Comparison of ENCODE assay signal across 18 cellular contexts in the genomic region with DNA sequence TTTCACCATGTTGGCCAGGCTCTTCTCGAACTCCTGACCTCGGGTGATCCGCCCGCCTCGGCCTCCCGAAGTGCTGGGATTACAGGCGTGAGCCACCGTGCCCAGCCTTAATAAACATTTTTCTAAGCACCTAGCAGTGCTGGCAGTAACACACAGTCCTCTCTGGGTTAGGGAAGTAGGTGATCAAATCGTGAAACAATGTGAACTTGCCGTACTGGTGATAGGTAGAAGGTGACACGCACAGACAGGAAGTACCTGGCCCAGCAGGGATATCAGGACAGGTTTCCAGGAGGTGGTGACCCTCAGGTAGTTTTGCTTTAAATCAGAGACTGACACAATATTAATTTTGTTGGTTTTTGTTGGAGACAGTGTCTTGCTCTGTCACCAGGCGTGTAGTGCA. TPM values are rescaled to one million over a fixed set of nuclear protein-coding genes. Genes with fewer than 3 reads are reported as not detected.
DNase-seq lines count a peak whose midpoint lies in the region; ATAC-seq and TF ChIP-seq lines count a peak whose summit lies in the region.
"Had no signal": no experiment of that assay in that cellular context is flagged by ENCODE, and none has a peak within 500 bp of the region (broad histone marks: within the 10 kb centered on the region; RNA-seq: fewer than 3 reads in every experiment).

No MANE protein-coding gene starts in this region.

- peak overlapping the region; percentile 24 for H3K4me3 Mint-ChIP-seq in endothelial cell (ENCODE audit: unreplicated experiment)

- no peaks in the 10 kb centered on the region for H3K9me3 ChIP-seq in osteoblast (ENCODE audit: low read depth, low read length)
- H3K9me3 ChIP-seq in WERI-Rb-1 (ENCODE audit: severe bottlenecking), result no peaks in the 10 kb centered on the region
- H3K9me3 ChIP-seq: Caco-2 had no signal

- no peak overlapping the region for H3K4me2 ChIP-seq in osteoblast (ENCODE audit: insufficient read depth, low read length)

- H3K27ac ChIP-seq in osteoblast (ENCODE audit: low read depth, low read length) (no peak overlapping the region), WERI-Rb-1 (no peak overlapping the region)
- H3K27ac ChIP-seq: C4-2B had no signal

- no peak overlapping the region for H2AFZ ChIP-seq in osteoblast (ENCODE audit: low read length)

- H3K36me3 ChIP-seq in osteoblast (ENCODE audit: insufficient read depth, low read length) (peaks cover 29% of the 10 kb centered on the region), WERI-Rb-1 (peaks cover 19% of the 10 kb centered on the region)

- TF ChIP-seq CTCF in endothelial cell (IDR thresholded peaks at IDR 0.05; ENCODE audit: unreplicated experiment), result no peak
- no peak for TF ChIP-seq CTCF in osteoblast (IDR thresholded peaks at IDR 0.05; ENCODE audit: extremely low read depth, low read depth, low read length)
- no peak for TF ChIP-seq CTCF in WERI-Rb-1 (IDR thresholded peaks at IDR 0.05; ENCODE audit: low read depth, low read length)

- ATAC-seq in esophagus mucosa, result peak; percentile 50
- ATAC-seq: HCT116, HepG2 had no signal

- DNase-seq in endothelial cell (ENCODE audit: low spot score) (no peak), osteoblast (ENCODE audit: insufficient read length, low spot score, missing footprints) (peak; percentile 52), SHP77 (lab: John Stamatoyannopoulos, UW) (no peak), NCI-H1436 (lab: John Stamatoyannopoulos, UW) (no peak), WERI-Rb-1 (no peak)
- DNase-seq: ACHN; Caco-2; CD4-positive, alpha-beta T cell; DMS79; GDM1; GOT3; H7 had no signal

- H3K79me2 ChIP-seq in osteoblast (ENCODE audit: insufficient read depth, low read length), result peaks cover 3% of the 10 kb centered on the region

- H3K27ac Mint-ChIP-seq in endothelial cell (ENCODE audit: unreplicated experiment), result no peak overlapping the region
- H3K27ac Mint-ChIP-seq: CD4-positive, alpha-beta T cell; IgD-negative memory B cell had no signal

- H3K4me3 ChIP-seq in osteoblast (ENCODE audit: insufficient read depth, low read length) (no peak overlapping the region), WERI-Rb-1 (ENCODE audit: low read depth, low read length) (no peak overlapping the region)

- peaks cover 6% of the 10 kb centered on the region for H3K4me1 Mint-ChIP-seq in endothelial cell (ENCODE audit: unreplicated experiment)

- H3K27me3 ChIP-seq in osteoblast (ENCODE audit: insufficient read depth, low read length) (no peaks in the 10 kb centered on the region), WERI-Rb-1 (ENCODE audit: insufficient read depth, low read depth, severe bottlenecking) (no peaks in the 10 kb centered on the region)

- H3K4me1 ChIP-seq in osteoblast (ENCODE audit: insufficient read depth, low read length), result peaks cover 7% of the 10 kb centered on the region
- H3K4me1 ChIP-seq: Caco-2 had no signal

- peaks cover 28% of the 10 kb centered on the region for H3K36me3 Mint-ChIP-seq in endothelial cell (ENCODE audit: low read depth, unreplicated experiment)

- no peaks in the 10 kb centered on the region for H4K20me1 ChIP-seq in osteoblast (ENCODE audit: insufficient read depth, low read length)

- H3K27me3 Mint-ChIP-seq in endothelial cell (ENCODE audit: unreplicated experiment), result no peaks in the 10 kb centered on the region
- H3K27me3 Mint-ChIP-seq: CD4-positive, alpha-beta T cell; IgD-negative memory B cell had no signal

- no peaks in the 10 kb centered on the region for H3K9me3 Mint-ChIP-seq in endothelial cell (ENCODE audit: unreplicated experiment)
- H3K9me3 Mint-ChIP-seq: CD4-positive, alpha-beta T cell; IgD-negative memory B cell had no signal

RNA-seq across cellular contexts. Expression of a gene that starts 4.5 kb away (rescaled TPM):
- 86.5 TPM for total RNA-seq in endothelial cell (ENCODE audit: unreplicated experiment)
- 117 TPM for total RNA-seq in esophagus mucosa
- 18.9 and 19.9 TPM in 2 replicates for total RNA-seq in osteoblast

RNA-seq across cellular contexts. Expression of a gene that starts 15.5 kb away (rescaled TPM):
- total RNA-seq in endothelial cell (ENCODE audit: unreplicated experiment) (185 TPM), esophagus mucosa (131 TPM), osteoblast (109 and 113 TPM in 2 replicates)

RNA-seq across cellular contexts. Expression of a gene that starts 21.7 kb away (rescaled TPM):
- total RNA-seq in endothelial cell (ENCODE audit: unreplicated experiment) (176 TPM), esophagus mucosa (124 TPM), osteoblast (34.4 and 35.9 TPM in 2 replicates)

RNA-seq across cellular contexts. Expression of a gene that starts 22.7 kb away (rescaled TPM):
- total RNA-seq in endothelial cell (ENCODE audit: unreplicated experiment), result not detected
- total RNA-seq in esophagus mucosa, result not detected
- not detected in 2 replicates for total RNA-seq in osteoblast
- total RNA-seq: CD4-positive, alpha-beta T cell; Daoy; H7 had no signal
